Comparison of ENCODE assay signal across 18 cellular contexts in the genomic region with DNA sequence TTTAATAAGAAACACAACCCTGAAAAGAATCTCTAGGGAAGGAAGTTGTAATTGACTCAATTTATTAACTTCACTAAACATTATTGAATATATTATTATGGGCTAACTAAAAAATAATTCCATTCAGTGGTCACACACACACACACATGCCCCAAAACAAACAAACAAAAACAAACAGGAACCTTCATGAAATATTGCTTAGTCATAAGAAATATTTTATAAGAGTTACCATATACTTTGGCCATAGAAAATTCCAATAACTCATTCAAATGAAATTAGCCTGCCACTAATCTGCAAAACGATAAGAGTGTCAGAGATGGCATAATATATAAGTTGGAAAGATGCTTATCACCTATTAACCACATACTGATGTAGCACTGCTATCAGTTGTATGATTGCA.
"Had no signal": no experiment of that assay in that cellular context is flagged by ENCODE, and none has a peak within 500 bp of the region (broad histone marks: within the 10 kb centered on the region; RNA-seq: fewer than 3 reads in every experiment).

No MANE protein-coding gene starts in this region.

- H3K27me3 Mint-ChIP-seq: activated CD8-positive, alpha-beta memory T cell treated with anti-CD3 and anti-CD28 coated beads, Interleukin-2, amount 10 ng/mL, durations not matched to agents 7 days and 5 days; dendritic cell treated with granulocyte-macrophage colony-stimulating factor and Interleukin-4, amounts not matched to agents 40 ng/mL and 50 ng/mL, for 4 days; memory B cell had no signal

- DNase-seq: activated CD4-positive, alpha-beta T cell treated with anti-CD3 and anti-CD28 coated beads, Interleukin-2, amount 50 U/mL, for 4 hours; activated CD8-positive, alpha-beta memory T cell treated with anti-CD3 and anti-CD28 coated beads, Interleukin-2, amount 10 ng/mL, durations not matched to agents 7 days and 5 days; activated effector memory CD4-positive, alpha-beta T cell treated with anti-CD3 and anti-CD28 coated beads, Interleukin-2, amount 50 U/mL, for 16 hours; brain microvascular endothelial cell; caudate nucleus; effector CD8-positive, alpha-beta T cell; foreskin keratinocyte; left colon; nephron progenitor cell; right cardiac atrium; upper lobe of left lung had no signal

- ATAC-seq: activated CD4-positive, CD25-positive, alpha-beta regulatory T cell treated with anti-CD3 and anti-CD28 coated beads, Interleukin-2, amount 50 U/mL, for 24 hours; activated CD8-positive, alpha-beta memory T cell treated with anti-CD3 and anti-CD28 coated beads, Interleukin-2, amount 10 ng/mL, durations not matched to agents 7 days and 5 days; foreskin keratinocyte; left colon; right cardiac atrium; SK-N-SH treated with all-trans-retinoic acid at 6 μM for 48 hours had no signal

- H3K9me3 Mint-ChIP-seq: dendritic cell treated with granulocyte-macrophage colony-stimulating factor and Interleukin-4, amounts not matched to agents 40 ng/mL and 50 ng/mL, for 4 days; nephron progenitor cell had no signal

- H3K4me3 Mint-ChIP-seq: activated CD8-positive, alpha-beta memory T cell treated with anti-CD3 and anti-CD28 coated beads, Interleukin-2, amount 10 ng/mL, durations not matched to agents 7 days and 5 days; dendritic cell treated with granulocyte-macrophage colony-stimulating factor and Interleukin-4, amounts not matched to agents 40 ng/mL and 50 ng/mL, for 4 days; memory B cell; nephron progenitor cell had no signal

- H3K27ac Mint-ChIP-seq: activated CD8-positive, alpha-beta memory T cell treated with anti-CD3 and anti-CD28 coated beads, Interleukin-2, amount 10 ng/mL, durations not matched to agents 7 days and 5 days; dendritic cell treated with granulocyte-macrophage colony-stimulating factor and Interleukin-4, amounts not matched to agents 40 ng/mL and 50 ng/mL, for 4 days; memory B cell; nephron progenitor cell had no signal

- H3K27me3 ChIP-seq: ascending aorta, brain microvascular endothelial cell, foreskin keratinocyte, upper lobe of left lung had no signal

- H3K4me3 ChIP-seq: ascending aorta, upper lobe of left lung had no signal

- H3K27ac ChIP-seq: ascending aorta, brain microvascular endothelial cell, foreskin keratinocyte, parathyroid adenoma, upper lobe of left lung, VCaP had no signal
